18 cellular contexts compared by ENCODE assay signal in genomic region chr1:12506581-12507280, GRCh38.
DNase-seq lines count a peak whose midpoint lies in the region; ATAC-seq and TF ChIP-seq lines count a peak whose summit lies in the region.
"Had no signal": no experiment of that assay in that cellular context is flagged by ENCODE, and none has a peak within 500 bp of the region (broad histone marks: within the 10 kb centered on the region; RNA-seq: fewer than 3 reads in every experiment).

No MANE protein-coding gene starts in this region.

- no peak overlapping the region for H3K9ac ChIP-seq in trophoblast cell (ENCODE audit: low read length)

- H3K4me1 ChIP-seq in Panc1 (ENCODE audit: control insufficient read depth, insufficient read depth, low read length), result no peaks in the 10 kb centered on the region; the same call in 1 of the 2 replicates
- peaks cover 0 to 2% of the 10 kb centered on the region in 2 experiments for H3K4me1 ChIP-seq in trophoblast cell (ENCODE audit: control insufficient read depth in 1 of 2, insufficient read depth in 2 of 2, low read length in 2 of 2)

- H2BK5ac ChIP-seq in trophoblast cell (ENCODE audit: low read depth, low read length, poor library complexity), result no peak overlapping the region

- H3K36me3 Mint-ChIP-seq in CD4-positive, alpha-beta T cell (ENCODE audit: low read depth), result peaks cover 67% of the 10 kb centered on the region
- peaks cover 22% of the 10 kb centered on the region for H3K36me3 Mint-ChIP-seq in brain
- H3K36me3 Mint-ChIP-seq in glutamatergic neuron (ENCODE audit: unreplicated experiment), result no peaks in the 10 kb centered on the region

- no peak overlapping the region for H4K91ac ChIP-seq in trophoblast cell (ENCODE audit: low read depth, low read length)

- no peak for DNase-seq in CD4-positive, alpha-beta T cell
- DNase-seq in Panc1 (ENCODE audit: low read depth, low spot score) (no peak), trophoblast cell (peak; percentile 58 to 79), glutamatergic neuron (no peak), NCI-H2171 (lab: John Stamatoyannopoulos, UW) (no peak)
- DNase-seq: DMS53, GF-D8, Karpas-422, NCI-H1694, NCI-H2081, NCI-H2171 treated with DMSO at 0.1 percent for 48 hours, NCI-H524 treated with DMSO at 0.1 percent for 48 hours, NCI-H82, Peyer's patch had no signal

- H3K9me3 Mint-ChIP-seq in CD4-positive, alpha-beta T cell, result no peaks in the 10 kb centered on the region
- H3K9me3 Mint-ChIP-seq in brain (no peaks in the 10 kb centered on the region), glutamatergic neuron (ENCODE audit: unreplicated experiment) (peaks cover 2% of the 10 kb centered on the region)

- H3K4me2 ChIP-seq in trophoblast cell (ENCODE audit: low read length), result no peak overlapping the region

- no peak overlapping the region for H4K8ac ChIP-seq in trophoblast cell (ENCODE audit: low read depth, low read length)

- intact Hi-C loops in CD4-positive, alpha-beta T cell (cut with DNase I, micrococcal nuclease), result loop anchor here in 1 of 2 experiments (5.0 kb wide), 1 partner anchor 111 kb away; the partner anchor contains the start of gene DHRS3
- intact Hi-C loops in Panc1 (cut with micrococcal nuclease; ENCODE audit: unreplicated experiment), result no loop called here

- H2AFZ ChIP-seq in trophoblast cell (ENCODE audit: insufficient read depth, low read length, poor library complexity), result no peak overlapping the region

- H3K4me3 Mint-ChIP-seq in CD4-positive, alpha-beta T cell, result no peak overlapping the region
- no peak overlapping the region for H3K4me3 Mint-ChIP-seq in brain
- no peak overlapping the region for H3K4me3 Mint-ChIP-seq in glutamatergic neuron (ENCODE audit: unreplicated experiment)

- H3K79me1 ChIP-seq in trophoblast cell (ENCODE audit: low read length), result no peaks in the 10 kb centered on the region

- BruUV-seq in Panc1 (replicated peaks; lab: Mats Ljungman, UMichigan), result no TSS peak

- no peak overlapping the region for H2BK12ac ChIP-seq in trophoblast cell (ENCODE audit: low read length)

- H3K27ac ChIP-seq in CD4-positive, alpha-beta T cell (ENCODE audit: low read depth, low read length), result no peak overlapping the region
- H3K27ac ChIP-seq in Panc1 (ENCODE audit: low read length), result peak overlapping the region; percentile 18; the same call in 1 of the 2 replicates
- no peak overlapping the region for H3K27ac ChIP-seq in trophoblast cell (ENCODE audit: low read depth, low read length)
- H3K27ac ChIP-seq: C4-2B, Peyer's patch had no signal

- in situ Hi-C loops in Panc1 (cut with HindIII; ENCODE audit: low pct_unique_long_range_greater_than_20kb, low sequenced_read_pairs), result no loop called here

- peaks cover 38% of the 10 kb centered on the region for H3K4me1 Mint-ChIP-seq in CD4-positive, alpha-beta T cell (ENCODE audit: low read depth)
- peaks cover 44% of the 10 kb centered on the region for H3K4me1 Mint-ChIP-seq in brain
- H3K4me1 Mint-ChIP-seq in glutamatergic neuron (ENCODE audit: low read depth, unreplicated experiment), result no peaks in the 10 kb centered on the region

- no peak overlapping the region for H2BK120ac ChIP-seq in trophoblast cell (ENCODE audit: insufficient read depth, low read length, poor library complexity)

- H3K18ac ChIP-seq in trophoblast cell (ENCODE audit: low read length), result no peak overlapping the region

- CTCF ChIA-PET in CD4-positive, alpha-beta T cell (lab: Charles Lee), result no interaction called here
- CTCF ChIA-PET in Panc1 (lab: Charles Lee), result no interaction called here

- ATAC-seq in CD4-positive, alpha-beta T cell (ENCODE audit: poor library complexity), result no peak
- ATAC-seq in Panc1, result no peak
- ATAC-seq in HG03460 (IDR thresholded peaks at IDR 0.05; ENCODE audit: unreplicated experiment), result no peak
- ATAC-seq in esophagus mucosa, result no peak

- POLR2A ChIA-PET in CD4-positive, alpha-beta T cell (lab: Charles Lee), result interaction anchor here (0.9 kb wide), 2 partner anchors 10 to 28 kb away, joined by 3 to 4 read pairs; no protein-coding TSS in a partner anchor
- POLR2A ChIA-PET in Panc1 (lab: Charles Lee), result no interaction called here

- H2AK5ac ChIP-seq in trophoblast cell (ENCODE audit: low read length), result no peak overlapping the region

- WGBS in trophoblast cell (ENCODE audit: extremely low coverage, insufficient coverage, insufficient read length), result no CpG with 5 or more reads among the region's 21 CpGs

- H3K23ac ChIP-seq in trophoblast cell (ENCODE audit: low read length), result no peak overlapping the region

- TF ChIP-seq CTCF in CD4-positive, alpha-beta T cell (IDR thresholded peaks at IDR 0.05), result no peak
- TF ChIP-seq CTCF in Panc1 (IDR thresholded peaks at IDR 0.05), result no peak
- TF ChIP-seq CTCF in brain (conservative IDR thresholded peaks at IDR 0.05), result no peak
- no peak for TF ChIP-seq CTCF in glutamatergic neuron (IDR thresholded peaks at IDR 0.05; ENCODE audit: partially characterized antibody, unreplicated experiment)

- H3K4ac ChIP-seq in trophoblast cell (ENCODE audit: low read depth, low read length), result no peak overlapping the region

- no peaks in the 10 kb centered on the region for H3K79me2 ChIP-seq in trophoblast cell (ENCODE audit: control insufficient read depth, insufficient read depth, low read length, poor library complexity)

- H3K36me3 ChIP-seq in Panc1 (ENCODE audit: control insufficient read depth, insufficient read depth, low read length), result no peaks in the 10 kb centered on the region
- peaks cover 9 to 11% of the 10 kb centered on the region in 2 experiments for H3K36me3 ChIP-seq in trophoblast cell (ENCODE audit: control insufficient read depth in 1 of 2, insufficient read depth in 2 of 2, low read length in 2 of 2)

- H3K9me3 ChIP-seq in CD4-positive, alpha-beta T cell (ENCODE audit: control insufficient read depth, low read length), result no peaks in the 10 kb centered on the region
- no peaks in the 10 kb centered on the region for H3K9me3 ChIP-seq in Panc1 (ENCODE audit: control insufficient read depth, insufficient read depth, low read depth, low read length)
- no peaks in the 10 kb centered on the region for H3K9me3 ChIP-seq in trophoblast cell (ENCODE audit: insufficient read depth, low read depth, low read length)
- H3K9me3 ChIP-seq: Peyer's patch had no signal

- no peak overlapping the region for H4K12ac ChIP-seq in trophoblast cell (ENCODE audit: low read depth, low read length)

- no peaks in the 10 kb centered on the region for H3K27me3 Mint-ChIP-seq in CD4-positive, alpha-beta T cell
- H3K27me3 Mint-ChIP-seq in brain (no peaks in the 10 kb centered on the region), glutamatergic neuron (ENCODE audit: unreplicated experiment) (peaks cover 5% of the 10 kb centered on the region)

- peak overlapping the region; percentile 68 for H3K27ac Mint-ChIP-seq in CD4-positive, alpha-beta T cell
- H3K27ac Mint-ChIP-seq in brain (peak overlapping the region in 3 of 5 experiments; percentile 27 to 51 (median 39)), glutamatergic neuron (ENCODE audit: unreplicated experiment) (no peak overlapping the region)

- no peak overlapping the region for H3K4me3 ChIP-seq in Panc1 (ENCODE audit: low read depth in 2 of 2, low read length in 2 of 2)
- no peak overlapping the region for H3K4me3 ChIP-seq in trophoblast cell (ENCODE audit: low read depth, low read length)
- H3K4me3 ChIP-seq: Peyer's patch had no signal

- H3K27me3 ChIP-seq in CD4-positive, alpha-beta T cell (ENCODE audit: control insufficient read depth, insufficient read depth, low read length), result no peaks in the 10 kb centered on the region
- H3K27me3 ChIP-seq in Panc1 (ENCODE audit: control insufficient read depth, insufficient read depth, low read length), result no peaks in the 10 kb centered on the region
- no peaks in the 10 kb centered on the region for H3K27me3 ChIP-seq in trophoblast cell (ENCODE audit: insufficient read depth, low read length)
- H3K27me3 ChIP-seq: Peyer's patch had no signal

- H3K14ac ChIP-seq in trophoblast cell (ENCODE audit: low read length), result no peak overlapping the region

Comparison
In these comparisons a context has a peak if more than half of its experiments do, and no peak if none do; other contexts are left out.
1. DNase-seq: peak in trophoblast cell (2 of 2); none in CD4-positive, alpha-beta T cell (0 of 10), Panc1 (single experiment), glutamatergic neuron (single experiment) and NCI-H2171 (single experiment).